2 cellular contexts compared by ENCODE assay signal in genomic region chr13:41196620-41197019, GRCh38.
TF ChIP-seq lines count a peak whose summit lies in the region.

No MANE protein-coding gene starts in this region.

TF ChIP-seq in SK-N-SH, 30 proteins besides CTCF, POLR2A, EP300 and RAD21 (continued from another document):
- TF ChIP-seq ZBTB33 (IDR thresholded peaks at IDR 0.05; ENCODE audit: borderline replicate concordance, low read depth) (no peak), GATA2 (CRISPR knock-in tag; IDR thresholded peaks at IDR 0.05) (no peak), TEAD4 (IDR thresholded peaks at IDR 0.05; ENCODE audit: borderline replicate concordance, insufficient read depth) (no peak), TAF1 (IDR thresholded peaks at IDR 0.05; ENCODE audit: borderline replicate concordance, low read depth, low read length) (no peak), SMC3 (IDR thresholded peaks at IDR 0.05; ENCODE audit: low read depth, low read length) (no peak), GABPA (IDR thresholded peaks at IDR 0.05; ENCODE audit: low read depth) (no peak), SIN3A (IDR thresholded peaks at IDR 0.05; ENCODE audit: borderline replicate concordance, low read depth, low read length) (no peak)

TF ChIP-seq in SK-N-SH treated with all-trans-retinoic acid at 6 μM for 48 hours, 23 proteins besides CTCF, POLR2A, EP300 and RAD21 (continued from another document):
- no peak for TF ChIP-seq PATZ1 (CRISPR knock-in tag; IDR thresholded peaks at IDR 0.05; ENCODE audit: borderline replicate concordance)
- no peak for TF ChIP-seq BACH2 (CRISPR knock-in tag; IDR thresholded peaks at IDR 0.05; ENCODE audit: borderline replicate concordance)
- no peak for TF ChIP-seq CSDC2 (CRISPR knock-in tag; IDR thresholded peaks at IDR 0.05)
TF ChIP-seq in SK-N-SH treated with all-trans-retinoic acid at 6 μM for 48 hours: peak in this region for 0.
